Comparison of ENCODE assay signal across 1 cellular context in genomic region chr4:165440415-165440882, GRCh38.
TF ChIP-seq lines count a peak whose summit lies in the region.

No MANE protein-coding gene starts in this region.

TF ChIP-seq in WTC11, 78 proteins besides CTCF, POLR2A, EP300 and RAD21 (continued from another document):
- TF ChIP-seq E2F4 (CRISPR knock-in tag; IDR thresholded peaks at IDR 0.05; ENCODE audit: borderline replicate concordance, low read depth) (no peak), E2F5 (CRISPR knock-in tag; IDR thresholded peaks at IDR 0.05) (no peak), MYBL2 (CRISPR knock-in tag; IDR thresholded peaks at IDR 0.05) (no peak), FOXP1 (CRISPR knock-in tag; IDR thresholded peaks at IDR 0.05; ENCODE audit: borderline replicate concordance) (no peak), ETV6 (CRISPR knock-in tag; IDR thresholded peaks at IDR 0.05) (no peak)
TF ChIP-seq in WTC11: peak in this region for 0.
